Comparison of ENCODE assay signal across 24 cellular contexts in genomic region chr6:143233563-143234285, GRCh38.
DNase-seq lines count a peak whose midpoint lies in the region; ATAC-seq and TF ChIP-seq lines count a peak whose summit lies in the region.
"Had no signal": no experiment of that assay in that cellular context is flagged by ENCODE, and none has a peak within 500 bp of the region (broad histone marks: within the 10 kb centered on the region; RNA-seq: fewer than 3 reads in every experiment).

No MANE protein-coding gene starts in this region.

- no peaks in the 10 kb centered on the region for H3K79me2 ChIP-seq in HCT116 (ENCODE audit: insufficient read depth, low read length)
- H3K79me2 ChIP-seq in neural progenitor cell (ENCODE audit: low read depth), result no peaks in the 10 kb centered on the region
- H3K79me2 ChIP-seq: parathyroid adenoma had no signal

- H3K4me1 Mint-ChIP-seq in WTC11 (peaks cover 23% of the 10 kb centered on the region), neural progenitor cell (no peaks in the 10 kb centered on the region)
- H3K4me1 Mint-ChIP-seq: activated naive CD4-positive, alpha-beta T cell treated with anti-CD3 and anti-CD28 coated beads, Interleukin-2, amount 50 U/mL, for 24 hours; nephron; T-cell had no signal

- no TSS peak for BruUV-seq in HCT116 (replicated peaks; lab: Mats Ljungman, UMichigan)

- H3K36me3 ChIP-seq in HCT116 (ENCODE audit: control insufficient read depth in 1 of 2, insufficient read depth in 2 of 2, low read length in 2 of 2), result no peaks in the 10 kb centered on the region
- no peaks in the 10 kb centered on the region for H3K36me3 ChIP-seq in neural progenitor cell
- H3K36me3 ChIP-seq: ascending aorta, BLaER1, right atrium auricular region, SJCRH30, stomach, tibial nerve had no signal

- TF ChIP-seq RAD21 in HCT116 (IDR thresholded peaks at IDR 0.05; ENCODE audit: low read depth), result no peak

- H3K4me2 ChIP-seq in HCT116 (ENCODE audit: low read length) (no peak overlapping the region), neural progenitor cell (no peak overlapping the region)
- H3K4me2 ChIP-seq: BLaER1, smooth muscle cell had no signal

- POLR2A ChIA-PET in HCT116 (lab: Charles Lee) (no interaction called here), WTC11 (lab: Charles Lee) (interaction anchor here (1.2 kb wide), 1 partner anchor 8 kb away, joined by 3 read pairs; no protein-coding TSS in a partner anchor)

- H3K4me1 ChIP-seq in HCT116 (ENCODE audit: control insufficient read depth in 1 of 2, insufficient read depth in 2 of 2, low read length in 2 of 2), result peaks cover 0 to 8% of the 10 kb centered on the region in 2 experiments; a peak in 1 of 4 replicates
- H3K4me1 ChIP-seq in neural progenitor cell, result peaks cover 4% of the 10 kb centered on the region
- H3K4me1 ChIP-seq: ascending aorta, BLaER1, parathyroid adenoma, right atrium auricular region, SJCRH30, stomach, tibial nerve had no signal

- H3K9me3 Mint-ChIP-seq in WTC11 (0 out of 2 replicates have a peak, but pooled peaks cover 5% of the 10 kb centered on the region), neural progenitor cell (no peaks in the 10 kb centered on the region)
- H3K9me3 Mint-ChIP-seq: activated CD4-positive, alpha-beta memory T cell treated with anti-CD3 and anti-CD28 coated beads for 36 hours; activated naive CD4-positive, alpha-beta T cell treated with anti-CD3 and anti-CD28 coated beads, Interleukin-2, amount 50 U/mL, for 24 hours; activated T-helper 17 cell treated with anti-CD3 and anti-CD28 coated beads, Interleukin-2, amount 50 U/mL, for 72 hours; nephron; T-cell had no signal

- H3K27me3 ChIP-seq in HCT116 (ENCODE audit: insufficient read depth, low read length) (no peaks in the 10 kb centered on the region), neural progenitor cell (no peaks in the 10 kb centered on the region)
- H3K27me3 ChIP-seq: ascending aorta, BLaER1, right atrium auricular region, SJCRH30, stomach, tibial nerve had no signal

- no peaks in the 10 kb centered on the region for H3K9me2 ChIP-seq in HCT116 (ENCODE audit: insufficient read depth)

- DNase-seq in HCT116 (ENCODE audit: low read depth, low spot score) (no peak), WTC11 (ENCODE audit: low spot score) (peak; percentile 30), fibroblast of peridontal ligament (ENCODE audit: extremely low read depth) (peak; percentile 29), neural progenitor cell (ENCODE audit: low spot score) (peak; percentile 39), NCI-H1092 (lab: John Stamatoyannopoulos, UW) (no peak), anterior cingulate cortex (lab: John Stamatoyannopoulos, UW) (no peak), ACHN (no peak)
- DNase-seq: activated CD8-positive, alpha-beta memory T cell treated with anti-CD3 and anti-CD28 coated beads, Interleukin-2, amount 50 U/mL, for 4 hours; central memory CD4-positive, alpha-beta T cell; NCI-H187 treated with DMSO at 0.1 percent for 48 hours had no signal

- H3K27ac ChIP-seq in HCT116 (ENCODE audit: low read depth, low read length), result no peak overlapping the region
- no peak overlapping the region for H3K27ac ChIP-seq in neural progenitor cell
- H3K27ac ChIP-seq: ascending aorta, BLaER1, parathyroid adenoma, right atrium auricular region, SJCRH30, stomach, tibial nerve had no signal

- H3K27ac Mint-ChIP-seq in WTC11 (no peak overlapping the region), neural progenitor cell (no peak overlapping the region)
- H3K27ac Mint-ChIP-seq: activated CD4-positive, alpha-beta memory T cell treated with anti-CD3 and anti-CD28 coated beads for 36 hours; activated naive CD4-positive, alpha-beta T cell treated with anti-CD3 and anti-CD28 coated beads, Interleukin-2, amount 50 U/mL, for 24 hours; activated T-helper 17 cell treated with anti-CD3 and anti-CD28 coated beads, Interleukin-2, amount 50 U/mL, for 72 hours; nephron; T-cell had no signal

- H3K36me3 Mint-ChIP-seq in WTC11, result no peaks in the 10 kb centered on the region
- H3K36me3 Mint-ChIP-seq in neural progenitor cell, result no peaks in the 10 kb centered on the region
- H3K36me3 Mint-ChIP-seq: activated CD4-positive, alpha-beta memory T cell treated with anti-CD3 and anti-CD28 coated beads for 36 hours had no signal

- ATAC-seq in HCT116 (no peak), WTC11 (peak; percentile 65)
- ATAC-seq: activated T-helper 17 cell treated with anti-CD3 and anti-CD28 coated beads, Interleukin-2, amount 50 U/mL, for 72 hours; T-cell had no signal

- no peak overlapping the region for H3K4me3 ChIP-seq in HCT116 (replicated peaks in 1 of 2; ENCODE audit: low read depth in 1 of 2, low read length in 2 of 2)
- no peak overlapping the region for H3K4me3 ChIP-seq in neural progenitor cell
- H3K4me3 ChIP-seq: ascending aorta, BLaER1, lung, right atrium auricular region, SJCRH30, smooth muscle cell, stomach, tibial nerve had no signal

- no peak for TF ChIP-seq POLR2A in HCT116 (IDR thresholded peaks at IDR 0.05; ENCODE audit: borderline replicate concordance, extremely low read depth, insufficient read depth, insufficient read length)

- intact Hi-C loops in HCT116 (cut with micrococcal nuclease), result loop anchor here (2.0 kb wide), 1 partner anchor 193 kb away; no protein-coding TSS in a partner anchor

- H4K20me1 ChIP-seq in HCT116 (ENCODE audit: insufficient read depth) (no peaks in the 10 kb centered on the region), neural progenitor cell (ENCODE audit: low read depth) (no peaks in the 10 kb centered on the region)
- H4K20me1 ChIP-seq: BLaER1 had no signal

- H3K4me3 Mint-ChIP-seq in WTC11 (no peak overlapping the region), neural progenitor cell (no peak overlapping the region)
- H3K4me3 Mint-ChIP-seq: activated CD4-positive, alpha-beta memory T cell treated with anti-CD3 and anti-CD28 coated beads for 36 hours; activated naive CD4-positive, alpha-beta T cell treated with anti-CD3 and anti-CD28 coated beads, Interleukin-2, amount 50 U/mL, for 24 hours; activated T-helper 17 cell treated with anti-CD3 and anti-CD28 coated beads, Interleukin-2, amount 50 U/mL, for 72 hours; nephron; T-cell had no signal

- RAD21 ChIA-PET in HCT116 (lab: Charles Lee; ENCODE audit: low non-redundant PET in 1 of 2, low total read pairs in 2 of 2, uncharacterized antibody in 2 of 2, unreplicated experiment in 2 of 2), result no interaction called here

- CTCF ChIA-PET in HCT116 (lab: Charles Lee), result interaction anchor here (3.0 kb wide), 1 partner anchor 193 kb away, joined by 15 read pairs; no protein-coding TSS in a partner anchor
- CTCF ChIA-PET in WTC11 (lab: Charles Lee), result interaction anchor here (0.7 to 3.2 kb wide), 23 partner anchors 9 to 759 kb away, joined by 3 to 68 read pairs (median 4); no protein-coding TSS in a partner anchor

- no peaks in the 10 kb centered on the region for H3F3A ChIP-seq in neural progenitor cell (ENCODE audit: low read depth)

- H3K9me3 ChIP-seq in HCT116 (ENCODE audit: control insufficient read depth in 1 of 2, insufficient read depth in 1 of 2, low read depth in 1 of 2, low read length in 2 of 2) (no peaks in the 10 kb centered on the region), neural progenitor cell (ENCODE audit: low read depth) (no peaks in the 10 kb centered on the region)
- H3K9me3 ChIP-seq: ascending aorta, BLaER1, right atrium auricular region, SJCRH30, stomach, tibial nerve had no signal

- H3K9ac ChIP-seq in HCT116 (ENCODE audit: low read length) (no peak overlapping the region), neural progenitor cell (no peak overlapping the region)
- H3K9ac ChIP-seq: BLaER1, parathyroid adenoma had no signal

- in situ Hi-C loops in ACHN (cut with HindIII; ENCODE audit: low pct_ligation_motif_present, low pct_unique_long_range_greater_than_20kb, low sequenced_read_pairs), result no loop called here

- no peak overlapping the region for H2AFZ ChIP-seq in HCT116 (ENCODE audit: low read depth, low read length, poor library complexity, severe bottlenecking)
- no peak overlapping the region for H2AFZ ChIP-seq in neural progenitor cell (replicated peaks)
- H2AFZ ChIP-seq: parathyroid adenoma had no signal

- TF ChIP-seq CTCF in HCT116 (IDR thresholded peaks at IDR 0.05 in 2 of 3, conservative IDR thresholded peaks at IDR 0.05 in 1 of 3; ENCODE audit: borderline replicate concordance in 1 of 3, insufficient read depth in 1 of 3, low read depth in 2 of 3, low read length in 2 of 3), result no peak
- TF ChIP-seq CTCF in WTC11 (IDR thresholded peaks at IDR 0.05), result no peak
- TF ChIP-seq CTCF in neural progenitor cell (IDR thresholded peaks at IDR 0.05), result no peak

- H3K27me3 Mint-ChIP-seq in WTC11 (ENCODE audit: low read depth) (no peaks in the 10 kb centered on the region), neural progenitor cell (ENCODE audit: insufficient read depth, low read depth) (no peaks in the 10 kb centered on the region)
- H3K27me3 Mint-ChIP-seq: activated CD4-positive, alpha-beta memory T cell treated with anti-CD3 and anti-CD28 coated beads for 36 hours; activated naive CD4-positive, alpha-beta T cell treated with anti-CD3 and anti-CD28 coated beads, Interleukin-2, amount 50 U/mL, for 24 hours; activated T-helper 17 cell treated with anti-CD3 and anti-CD28 coated beads, Interleukin-2, amount 50 U/mL, for 72 hours; T-cell had no signal

TF ChIP-seq in WTC11, 78 proteins besides CTCF, POLR2A, EP300 and RAD21 (continues in another document):
- TF ChIP-seq ZNF219 (CRISPR knock-in tag; IDR thresholded peaks at IDR 0.05; ENCODE audit: borderline replicate concordance), result no peak
- TF ChIP-seq E2F1 (CRISPR knock-in tag; IDR thresholded peaks at IDR 0.05), result no peak
- no peak for TF ChIP-seq ZNF396 (CRISPR knock-in tag; IDR thresholded peaks at IDR 0.05; ENCODE audit: borderline replicate concordance)

Comparison
In these comparisons a context has a peak if more than half of its experiments do, and no peak if none do; other contexts are left out.
1. DNase-seq: peak in WTC11 (single experiment), fibroblast of peridontal ligament (single experiment) and neural progenitor cell (single experiment); none in HCT116 (single experiment), NCI-H1092 (single experiment), anterior cingulate cortex (0 of 58) and ACHN (single experiment).